In the genomic region with DNA sequence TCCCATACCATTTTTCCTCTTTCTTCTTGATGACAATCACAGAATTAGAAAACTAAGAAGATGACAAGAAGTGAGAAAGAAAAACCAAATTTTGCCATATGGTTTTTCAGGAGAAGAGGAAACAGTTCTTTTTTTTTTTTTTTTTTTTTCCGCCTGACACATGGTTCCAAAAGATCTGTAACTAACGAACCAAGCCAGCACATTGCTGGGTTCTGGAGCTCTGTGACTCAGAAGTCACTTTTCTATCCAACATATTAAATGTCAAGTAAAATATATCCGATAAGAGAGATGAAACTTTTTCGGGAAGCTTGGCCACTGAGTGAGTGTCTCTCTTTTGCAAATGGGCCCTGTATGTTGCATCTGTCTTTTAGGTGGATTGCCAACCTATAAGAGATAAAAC, we compare ENCODE assay signal across 22 cellular contexts. TPM values are rescaled to one million over a fixed set of nuclear protein-coding genes. Genes with fewer than 3 reads are reported as not detected.
DNase-seq lines count a peak whose midpoint lies in the region; ATAC-seq, FAIRE-seq and TF ChIP-seq lines count a peak whose summit lies in the region.
"Had no signal": no experiment of that assay in that cellular context is flagged by ENCODE, and none has a peak within 500 bp of the region (broad histone marks: within the 10 kb centered on the region; RNA-seq: fewer than 3 reads in every experiment).

No MANE protein-coding gene starts in this region.

- TF ChIP-seq CTCF in astrocyte (IDR thresholded peaks at IDR 0.05; ENCODE audit: insufficient read depth, low read depth, low read length) (no peak), endothelial cell (IDR thresholded peaks at IDR 0.05; ENCODE audit: unreplicated experiment) (no peak), nephron progenitor cell (IDR thresholded peaks at IDR 0.05) (no peak), tibial artery (IDR thresholded peaks at IDR 0.05) (no peak), upper lobe of left lung (IDR thresholded peaks at IDR 0.05) (no peak)

- no peaks in the 10 kb centered on the region for H4K20me1 ChIP-seq in astrocyte (ENCODE audit: insufficient read depth, low read length)

- H3K9ac ChIP-seq in astrocyte (ENCODE audit: low read length) = no peak overlapping the region

- H3K9me3 ChIP-seq in astrocyte (ENCODE audit: insufficient read depth, low read depth, low read length) = no peaks in the 10 kb centered on the region
- H3K9me3 ChIP-seq in tibial artery = no peaks in the 10 kb centered on the region
- H3K9me3 ChIP-seq in upper lobe of left lung = no peaks in the 10 kb centered on the region

- H3K9me3 Mint-ChIP-seq in astrocyte (ENCODE audit: unreplicated experiment) = no peaks in the 10 kb centered on the region
- no peaks in the 10 kb centered on the region for H3K9me3 Mint-ChIP-seq in endothelial cell (ENCODE audit: unreplicated experiment)
- H3K9me3 Mint-ChIP-seq in nephron progenitor cell = no peaks in the 10 kb centered on the region
- H3K9me3 Mint-ChIP-seq: activated naive CD8-positive, alpha-beta T cell treated with anti-CD3 and anti-CD28 coated beads, Interleukin-2, amount 50 U/mL, for 24 hours; CD8-positive, alpha-beta T cell; T-helper 1 cell treated with Interleukin-12 subunit alpha and Interleukin-12 subunit beta and Interleukin-4 antibody, amounts not matched to agents 30 μg/mL and 1 μg/mL, for 36 hours had no signal

- H3K36me3 ChIP-seq in astrocyte (ENCODE audit: insufficient read depth, low read length) (no peaks in the 10 kb centered on the region), tibial artery (no peaks in the 10 kb centered on the region), upper lobe of left lung (no peaks in the 10 kb centered on the region)

- H3K36me3 Mint-ChIP-seq in astrocyte (ENCODE audit: low read depth, unreplicated experiment) (no peaks in the 10 kb centered on the region), endothelial cell (ENCODE audit: low read depth, unreplicated experiment) (peaks cover 4% of the 10 kb centered on the region), nephron progenitor cell (ENCODE audit: low read depth) (peaks cover 3% of the 10 kb centered on the region)

- no peak overlapping the region for H3K4me3 Mint-ChIP-seq in astrocyte (ENCODE audit: unreplicated experiment)
- no peak overlapping the region for H3K4me3 Mint-ChIP-seq in endothelial cell (ENCODE audit: unreplicated experiment)
- H3K4me3 Mint-ChIP-seq in nephron progenitor cell = peak overlapping the region; percentile 88
- H3K4me3 Mint-ChIP-seq: activated naive CD8-positive, alpha-beta T cell treated with anti-CD3 and anti-CD28 coated beads, Interleukin-2, amount 50 U/mL, for 24 hours; CD8-positive, alpha-beta T cell; T-helper 1 cell treated with Interleukin-12 subunit alpha and Interleukin-12 subunit beta and Interleukin-4 antibody, amounts not matched to agents 30 μg/mL and 1 μg/mL, for 36 hours had no signal

- no peak for FAIRE-seq in astrocyte (lab: Jason Lieb, UNC)
- FAIRE-seq: bronchial epithelial cell had no signal

- intact Hi-C loops in tibial artery (cut with DNase I; ENCODE audit: low total_unique reads) = no loop called here

- H3K4me3 ChIP-seq in astrocyte (ENCODE audit: insufficient read depth, low read depth, low read length) (no peak overlapping the region), tibial artery (no peak overlapping the region), upper lobe of left lung (no peak overlapping the region)

- H3K79me2 ChIP-seq in astrocyte (ENCODE audit: insufficient read depth, low read length) = no peaks in the 10 kb centered on the region

- no peak overlapping the region for H3K4me2 ChIP-seq in astrocyte (ENCODE audit: low read length)

- H3K4me1 Mint-ChIP-seq in astrocyte (ENCODE audit: low read depth, unreplicated experiment) (peaks cover 17% of the 10 kb centered on the region), endothelial cell (ENCODE audit: unreplicated experiment) (peaks cover 34% of the 10 kb centered on the region), nephron progenitor cell (peaks cover 87% of the 10 kb centered on the region)

- no peaks in the 10 kb centered on the region for H3K4me1 ChIP-seq in astrocyte (ENCODE audit: insufficient read depth, low read length)
- peaks cover 0 to 62% (median 25%) of the 10 kb centered on the region in 4 donors for H3K4me1 ChIP-seq in tibial artery
- H3K4me1 ChIP-seq in upper lobe of left lung = peaks cover 0 to 9% (median 6%) of the 10 kb centered on the region in 4 donors

- peaks cover 19% of the 10 kb centered on the region for H3K27me3 Mint-ChIP-seq in astrocyte (ENCODE audit: low read depth, unreplicated experiment)
- H3K27me3 Mint-ChIP-seq in endothelial cell (ENCODE audit: unreplicated experiment) = peaks cover 9% of the 10 kb centered on the region
- peaks cover 12% of the 10 kb centered on the region for H3K27me3 Mint-ChIP-seq in nephron progenitor cell (ENCODE audit: low read depth, poor library complexity)

- H3K27me3 ChIP-seq in astrocyte (ENCODE audit: insufficient read depth, low read length) = peaks cover 16% of the 10 kb centered on the region
- no peaks in the 10 kb centered on the region for H3K27me3 ChIP-seq in tibial artery
- peaks cover 0 to 7% (median 2%) of the 10 kb centered on the region in 4 donors for H3K27me3 ChIP-seq in upper lobe of left lung

- WGBS in upper lobe of left lung, 2 donors = 77 to 85% methylated on average over 4 of the region's 4 CpGs

- DNase-seq in astrocyte (ENCODE audit: low read depth) (no peak), endothelial cell (ENCODE audit: low spot score) (no peak), nephron progenitor cell (no peak), tibial artery (no peak), middle frontal gyrus (ENCODE audit: extremely low spot score, low spot score) (no peak), NCI-H187 treated with DMSO at 0.1 percent for 48 hours (lab: John Stamatoyannopoulos, UW) (no peak), upper lobe of left lung (no peak)
- DNase-seq: activated CD4-positive, alpha-beta T cell treated with anti-CD3 and anti-CD28 coated beads, Interleukin-2, amount 50 U/mL, for 1 hour; activated effector memory CD4-positive, alpha-beta T cell treated with Interleukin-2 at 50 U/mL for 16 hours; activated naive CD8-positive, alpha-beta T cell treated with anti-CD3 and anti-CD28 coated beads, Interleukin-2, amount 50 U/mL, for 24 hours; CD8-positive, alpha-beta T cell; GOT3; left colon; NCI-H2107; NCI-H748 treated with DMSO at 0.1 percent for 48 hours; SHP77; stimulated activated CD4-positive, alpha-beta T cell treated with anti-CD3 and anti-CD28 coated beads, Interleukin-12 subunit alpha, Interleukin-12 subunit beta, amount 100 ng/mL, for 4 hours had no signal

- no peak for TF ChIP-seq EP300 in upper lobe of left lung (IDR thresholded peaks at IDR 0.05)

- H3K27ac ChIP-seq in astrocyte (ENCODE audit: low read depth, low read length) (no peak overlapping the region), tibial artery (peak overlapping the region; percentile 55 to 65), upper lobe of left lung (peak overlapping the region in 2 of 4 donors; percentile 18 to 43)
- H3K27ac ChIP-seq: HL-60 had no signal

- no peak overlapping the region for H2AFZ ChIP-seq in astrocyte (ENCODE audit: low read depth, low read length)

- no peak for TF ChIP-seq POLR2A in upper lobe of left lung (IDR thresholded peaks at IDR 0.05)

- H3K27ac Mint-ChIP-seq in astrocyte (ENCODE audit: unreplicated experiment) = peak overlapping the region; percentile 43
- H3K27ac Mint-ChIP-seq in endothelial cell (ENCODE audit: unreplicated experiment) = peak overlapping the region; percentile 93
- peak overlapping the region; percentile 98 for H3K27ac Mint-ChIP-seq in nephron progenitor cell
- H3K27ac Mint-ChIP-seq: activated naive CD8-positive, alpha-beta T cell treated with anti-CD3 and anti-CD28 coated beads, Interleukin-2, amount 50 U/mL, for 24 hours; CD8-positive, alpha-beta T cell; T-helper 1 cell treated with Interleukin-12 subunit alpha and Interleukin-12 subunit beta and Interleukin-4 antibody, amounts not matched to agents 30 μg/mL and 1 μg/mL, for 36 hours had no signal

- no peak for ATAC-seq in upper lobe of left lung (ENCODE audit: low FRiP score in 2 of 2)
- ATAC-seq: activated naive CD8-positive, alpha-beta T cell treated with anti-CD3 and anti-CD28 coated beads, Interleukin-2, amount 50 U/mL, for 24 hours; CD8-positive, alpha-beta T cell; left colon had no signal

RNA-seq across cellular contexts. Expression of a gene that starts 4.7 kb away (rescaled TPM):
- total RNA-seq in astrocyte = 0.36 and 0.75 TPM in 2 replicates
- total RNA-seq in endothelial cell (ENCODE audit: unreplicated experiment) = 6.5 TPM
- 1 to 10 TPM in 4 of 6 donors, under 1 TPM in 1, not detected in 1; 0.78 to 2.7 (median 1.8) TPM for total RNA-seq in upper lobe of left lung
- total RNA-seq: bronchial epithelial cell, glomerular endothelial cell, OCI-LY7 had no signal

Comparison
In these comparisons a context has a peak if more than half of its experiments do, and no peak if none do; other contexts are left out.
1. H3K27ac Mint-ChIP-seq: peak in every context shown above with its lines; median percentile 98 in nephron progenitor cell; 93 in endothelial cell; 43 in astrocyte.